ENCODE assay signal across 8 cellular contexts in genomic region chr6:33279971-33280511, GRCh38. TPM values are rescaled to one million over a fixed set of nuclear protein-coding genes. Genes with fewer than 3 reads are reported as not detected.
DNase-seq lines count a peak whose midpoint lies in the region; ATAC-seq, FAIRE-seq and TF ChIP-seq lines count a peak whose summit lies in the region.

No MANE protein-coding gene starts in this region.

- peaks cover 16% of the 10 kb centered on the region for H3K36me3 Mint-ChIP-seq in astrocyte (ENCODE audit: low read depth, unreplicated experiment)

- 62% methylated on average over 5 of the region's 5 CpGs for WGBS in right cardiac atrium
- WGBS in right lobe of liver (ENCODE audit: insufficient coverage, low coverage, low lambda C conversion rate, missing lambda C conversion rate), result 29% methylated on average over 1 of the region's 5 CpGs

- H3K27me3 Mint-ChIP-seq in astrocyte (ENCODE audit: low read depth, unreplicated experiment), result no peaks in the 10 kb centered on the region

- H3K79me2 ChIP-seq in astrocyte (ENCODE audit: insufficient read depth, low read length), result peaks cover 18% of the 10 kb centered on the region

- no peaks in the 10 kb centered on the region for H3K27me3 ChIP-seq in cardiac muscle cell
- no peaks in the 10 kb centered on the region for H3K27me3 ChIP-seq in right cardiac atrium (ENCODE audit: control insufficient read depth, insufficient read depth)
- H3K27me3 ChIP-seq in astrocyte (ENCODE audit: insufficient read depth, low read length), result no peaks in the 10 kb centered on the region
- H3K27me3 ChIP-seq in right lobe of liver, result no peaks in the 10 kb centered on the region

- ATAC-seq in right cardiac atrium (no peak), right lobe of liver (peak; percentile 12 to 50 (median 35)), HG03342 (IDR thresholded peaks at IDR 0.05; ENCODE audit: unreplicated experiment) (no peak), GM18517 (IDR thresholded peaks at IDR 0.05; ENCODE audit: unreplicated experiment) (no peak)

- H3K27ac ChIP-seq in cardiac muscle cell (peak overlapping the region; percentile 50), right cardiac atrium (ENCODE audit: low read length) (no peak overlapping the region), astrocyte (ENCODE audit: low read depth, low read length) (no peak overlapping the region), right lobe of liver (no peak overlapping the region)

- no peak overlapping the region for H3K4me3 ChIP-seq in cardiac muscle cell
- H3K4me3 ChIP-seq in right cardiac atrium (ENCODE audit: low read length), result no peak overlapping the region
- no peak overlapping the region for H3K4me3 ChIP-seq in astrocyte (ENCODE audit: insufficient read depth, low read depth, low read length)
- H3K4me3 ChIP-seq in right lobe of liver, result no peak overlapping the region

- TF ChIP-seq CTCF in cardiac muscle cell (IDR thresholded peaks at IDR 0.05; ENCODE audit: low read depth, low read length), result peak; percentile 58
- peak; percentile 66 for TF ChIP-seq CTCF in astrocyte (IDR thresholded peaks at IDR 0.05; ENCODE audit: insufficient read depth, low read depth, low read length)
- peak; percentile 17 to 36 (median 24) for TF ChIP-seq CTCF in right lobe of liver (IDR thresholded peaks at IDR 0.05)

- H3K4me1 ChIP-seq in cardiac muscle cell (ENCODE audit: low read depth) (no peaks in the 10 kb centered on the region), right cardiac atrium (ENCODE audit: control insufficient read depth, insufficient read depth, low read length) (no peaks in the 10 kb centered on the region), astrocyte (ENCODE audit: insufficient read depth, low read length) (peaks cover 25% of the 10 kb centered on the region), right lobe of liver (peaks cover 0 to 18% (median 8%) of the 10 kb centered on the region in 4 donors)

- H3K4me3 Mint-ChIP-seq in astrocyte (ENCODE audit: unreplicated experiment), result peak overlapping the region; percentile 45

- no peak overlapping the region for H2AFZ ChIP-seq in astrocyte (ENCODE audit: low read depth, low read length)

- no peak overlapping the region for H3K4me2 ChIP-seq in astrocyte (ENCODE audit: low read length)

- TF ChIP-seq POLR2A in right lobe of liver (IDR thresholded peaks at IDR 0.05), result no peak

- H3K9me3 Mint-ChIP-seq in astrocyte (ENCODE audit: unreplicated experiment), result no peaks in the 10 kb centered on the region

- H3K4me1 Mint-ChIP-seq in astrocyte (ENCODE audit: low read depth, unreplicated experiment), result peaks cover 14% of the 10 kb centered on the region

- intact Hi-C loops in right cardiac atrium (cut with DNase I) (no loop called here), right lobe of liver (cut with DNase I) (no loop called here)

- no peak overlapping the region for H3K9ac ChIP-seq in astrocyte (ENCODE audit: low read length)

- no peak overlapping the region for H3K27ac Mint-ChIP-seq in astrocyte (ENCODE audit: unreplicated experiment)

- no peaks in the 10 kb centered on the region for H3K9me3 ChIP-seq in cardiac muscle cell (ENCODE audit: low read depth)
- H3K9me3 ChIP-seq in right cardiac atrium (ENCODE audit: control insufficient read depth, low read length), result no peaks in the 10 kb centered on the region
- no peaks in the 10 kb centered on the region for H3K9me3 ChIP-seq in astrocyte (ENCODE audit: insufficient read depth, low read depth, low read length)
- no peaks in the 10 kb centered on the region for H3K9me3 ChIP-seq in right lobe of liver

- H4K20me1 ChIP-seq in astrocyte (ENCODE audit: insufficient read depth, low read length), result peaks cover 58% of the 10 kb centered on the region

- DNase-seq in cardiac muscle cell (ENCODE audit: low read depth in 1 of 2, low spot score in 1 of 2), result peak; percentile 54 to 69
- no peak for DNase-seq in right cardiac atrium
- DNase-seq in NCI-H2107 (lab: John Stamatoyannopoulos, UW), result peak; percentile 62
- peak; percentile 27 for DNase-seq in astrocyte (ENCODE audit: low read depth)
- no peak for DNase-seq in right lobe of liver
- no peak for DNase-seq in middle frontal gyrus (ENCODE audit: extremely low spot score, low spot score)

- no peak for FAIRE-seq in astrocyte (lab: Jason Lieb, UNC)

- H3K36me3 ChIP-seq in cardiac muscle cell, result peaks cover 19% of the 10 kb centered on the region
- H3K36me3 ChIP-seq in astrocyte (ENCODE audit: insufficient read depth, low read length), result peaks cover 30% of the 10 kb centered on the region
- H3K36me3 ChIP-seq in right lobe of liver, result peaks cover 0 to 37% (median 7%) of the 10 kb centered on the region in 4 donors

RNA-seq across cellular contexts. Expression of gene B3GALT4, which starts 3.1 kb away (rescaled TPM):
- 11.7 and 15.5 TPM in 2 replicates for total RNA-seq in cardiac muscle cell
- 11.0 and 15.8 TPM in 2 replicates for polyA plus RNA-seq in cardiac muscle cell
- total RNA-seq in right cardiac atrium, result 10 to 100 TPM in 2 of 4 donors, 1 to 10 TPM in 2; 9.7 to 10.2 (median 9.9) TPM
- polyA plus RNA-seq in right cardiac atrium, result 11.0 TPM
- total RNA-seq in astrocyte, result 1.5 and 1.8 TPM in 2 replicates
- total RNA-seq in right lobe of liver, result 1 to 10 TPM in 4 of 6 experiments, under 1 TPM in 2; 0.79 to 1.7 (median 1.4) TPM

RNA-seq across cellular contexts. Expression of gene RPS18, which starts 8.2 kb away (rescaled TPM):
- 2,022 and 2,161 TPM in 2 replicates for total RNA-seq in cardiac muscle cell
- 1,298 and 1,698 TPM in 2 replicates for polyA plus RNA-seq in cardiac muscle cell
- total RNA-seq in right cardiac atrium, result 1,000 to 10,000 TPM; 1,042 to 1,240 (median 1,130) TPM
- polyA plus RNA-seq in right cardiac atrium, result 1,903 TPM
- total RNA-seq in astrocyte, result 1,911 and 2,061 TPM in 2 replicates
- total RNA-seq in right lobe of liver, result 100 to 1,000 TPM; 504 to 932 (median 612) TPM

RNA-seq across cellular contexts. Expression of gene VPS52, which starts 8.4 kb away (rescaled TPM):
- 34.4 and 37.1 TPM in 2 replicates for total RNA-seq in cardiac muscle cell
- polyA plus RNA-seq in cardiac muscle cell, result 55.2 and 64.8 TPM in 2 replicates
- total RNA-seq in right cardiac atrium, result 10 to 100 TPM; 31.1 to 39.1 (median 35.8) TPM
- 34.6 TPM for polyA plus RNA-seq in right cardiac atrium
- 29.9 and 30.6 TPM in 2 replicates for total RNA-seq in astrocyte
- total RNA-seq in right lobe of liver, result 10 to 100 TPM; 16.4 to 35.1 (median 27.5) TPM

RNA-seq across cellular contexts. Expression of gene WDR46, which starts 9.0 kb away (rescaled TPM):
- 34.8 and 58.9 TPM in 2 replicates for total RNA-seq in cardiac muscle cell
- polyA plus RNA-seq in cardiac muscle cell, result 46.3 and 70.4 TPM in 2 replicates
- 10 to 100 TPM; 16.3 to 31.1 (median 18.5) TPM for total RNA-seq in right cardiac atrium
- polyA plus RNA-seq in right cardiac atrium, result 15.5 TPM
- 59.7 and 63.7 TPM in 2 replicates for total RNA-seq in astrocyte
- 10 to 100 TPM; 13.1 to 35.2 (median 23.9) TPM for total RNA-seq in right lobe of liver

RNA-seq across cellular contexts. Expression of gene PFDN6, which starts 9.4 kb away (rescaled TPM):
- total RNA-seq in cardiac muscle cell (72.8 and 95.3 TPM in 2 replicates), right cardiac atrium (10 to 100 TPM; 44.4 to 60.0 (median 50.1) TPM), astrocyte (54.8 and 56.7 TPM in 2 replicates), right lobe of liver (10 to 100 TPM; 23.8 to 35.2 (median 27.5) TPM)
- polyA plus RNA-seq in cardiac muscle cell (34.2 and 35.1 TPM in 2 replicates), right cardiac atrium (143 TPM)

Comparison
In these comparisons a context has a peak if more than half of its experiments do, and no peak if none do; other contexts are left out.
1. DNase-seq: peak in cardiac muscle cell (2 of 2), NCI-H2107 (single experiment) and astrocyte (single experiment); none in right cardiac atrium (0 of 3), right lobe of liver (0 of 3) and middle frontal gyrus (single experiment).
2. ATAC-seq: peak in right lobe of liver (4 of 4); none in right cardiac atrium (0 of 2), HG03342 (single experiment) and GM18517 (single experiment).
3. Peak in every context shown above with its lines, with median percentiles within 50 percentile points of each other: CTCF ChIP-seq.